In the genomic region with DNA sequence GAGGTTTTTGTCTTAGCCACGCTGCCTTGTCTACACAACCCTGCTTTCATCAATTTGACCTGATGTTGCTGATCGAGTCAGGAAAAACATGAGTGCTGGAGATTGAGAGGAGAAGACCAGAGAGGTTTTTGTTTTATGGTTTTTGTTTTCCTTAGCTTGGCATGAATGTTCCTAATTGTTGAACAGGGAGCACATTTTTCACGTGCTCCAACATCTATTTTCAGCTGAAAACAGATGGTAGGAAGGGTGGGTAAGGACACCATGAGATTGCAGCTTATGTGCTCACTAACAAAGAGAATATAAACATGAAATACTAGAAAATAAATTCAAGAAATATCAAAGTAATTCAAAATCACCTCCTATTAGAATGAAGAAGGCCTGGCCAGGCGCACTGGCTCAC, we compare ENCODE assay signal across 25 cellular contexts.
"Had no signal": no experiment of that assay in that cellular context is flagged by ENCODE, and none has a peak within 500 bp of the region (broad histone marks: within the 10 kb centered on the region; RNA-seq: fewer than 3 reads in every experiment).

No MANE protein-coding gene starts in this region.

- H3K36me3 ChIP-seq: pancreas, prostate gland, sigmoid colon, uterus had no signal

- H3K27me3 Mint-ChIP-seq: natural killer cell treated with Interleukin-12 subunit alpha and Interleukin-12 subunit beta and Interleukin-15 and Interleukin-18, amount 100 ng/mL, for 72 hours; stimulated activated memory B cell treated with anti-CD40 and anti-IgM and Interleukin-4, amounts not matched to agents 10 μg/mL and 1 μg/mL and 100 μg/mL, for 72 hours; stimulated activated naive CD8-positive, alpha-beta T cell treated with anti-CD3 and anti-CD28 coated beads, Interleukin-15, amount 100 ng/mL, for 72 hours; type B pancreatic cell had no signal

- H3K4me3 ChIP-seq: hepatocyte, left ventricle myocardium inferior, lung, pancreas, prostate gland, sigmoid colon, smooth muscle cell, tibial nerve, uterus had no signal

- H2AFZ ChIP-seq: hepatocyte had no signal

- H3K4me3 Mint-ChIP-seq: mesothelial cell of epicardium; naive thymus-derived CD4-positive, alpha-beta T cell; natural killer cell treated with Interleukin-12 subunit alpha and Interleukin-12 subunit beta and Interleukin-15 and Interleukin-18, amount 100 ng/mL, for 72 hours; stimulated activated memory B cell treated with anti-CD40 and anti-IgM and Interleukin-4, amounts not matched to agents 10 μg/mL and 1 μg/mL and 100 μg/mL, for 72 hours; stimulated activated naive CD8-positive, alpha-beta T cell treated with anti-CD3 and anti-CD28 coated beads, Interleukin-15, amount 100 ng/mL, for 72 hours; type B pancreatic cell had no signal

- H3K27ac ChIP-seq: hepatocyte, left ventricle myocardium inferior, pancreas, prostate gland, sigmoid colon, tibial nerve, uterus had no signal

- H3K27me3 ChIP-seq: hepatocyte, sigmoid colon, tibial nerve, uterus had no signal

- H3K4me1 ChIP-seq: left ventricle myocardium inferior, pancreas, prostate gland, uterus had no signal

- DNase-seq: islet precursor cell; left ventricle myocardium inferior; naive thymus-derived CD4-positive, alpha-beta T cell; pancreas; posterior cingulate gyrus; retina; right cardiac atrium; sigmoid colon; stimulated activated CD4-positive, alpha-beta T cell treated with anti-CD3 and anti-CD28 coated beads, Interleukin-1b, Interleukin-23, amount 100 ng/mL, for 48 hours; stimulated activated CD4-positive, alpha-beta T cell treated with anti-CD3 and anti-CD28 coated beads, Interleukin-2, amount 100 ng/mL, for 48 hours; stimulated activated CD4-positive, alpha-beta T cell treated with anti-CD3 and anti-CD28 coated beads, Interleukin-4, amount 100 ng/mL, for 4 hours; stimulated activated CD8-positive, alpha-beta memory T cell treated with anti-CD3 and anti-CD28 coated beads, Interleukin-4, amount 100 ng/mL, for 48 hours; stimulated activated naive CD4-positive, alpha-beta T cell treated with Interleukin-2 at 50 U/mL for 16 hours; stimulated activated naive CD8-positive, alpha-beta T cell treated with anti-CD3 and anti-CD28 coated beads, Interleukin-15, amount 100 ng/mL, for 72 hours; substantia nigra; uterus had no signal

- H3K79me2 ChIP-seq: hepatocyte had no signal

- ATAC-seq: naive thymus-derived CD4-positive, alpha-beta T cell; pancreas; right cardiac atrium had no signal

- H3K36me3 Mint-ChIP-seq: naive thymus-derived CD4-positive, alpha-beta T cell; natural killer cell treated with Interleukin-12 subunit alpha and Interleukin-12 subunit beta and Interleukin-15 and Interleukin-18, amount 100 ng/mL, for 72 hours; stimulated activated memory B cell treated with anti-CD40 and anti-IgM and Interleukin-4, amounts not matched to agents 10 μg/mL and 1 μg/mL and 100 μg/mL, for 72 hours; type B pancreatic cell had no signal

- FAIRE-seq: pancreas had no signal

- H3K4me1 Mint-ChIP-seq: stimulated activated memory B cell treated with anti-CD40 and anti-IgM and Interleukin-4, amounts not matched to agents 10 μg/mL and 1 μg/mL and 100 μg/mL, for 72 hours; stimulated activated naive CD8-positive, alpha-beta T cell treated with anti-CD3 and anti-CD28 coated beads, Interleukin-15, amount 100 ng/mL, for 72 hours had no signal

- H3K9me3 Mint-ChIP-seq: natural killer cell treated with Interleukin-12 subunit alpha and Interleukin-12 subunit beta and Interleukin-15 and Interleukin-18, amount 100 ng/mL, for 72 hours; stimulated activated naive CD8-positive, alpha-beta T cell treated with anti-CD3 and anti-CD28 coated beads, Interleukin-15, amount 100 ng/mL, for 72 hours had no signal

- H3K9me3 ChIP-seq: pancreas, prostate gland, uterus had no signal

- H3K4me2 ChIP-seq: hepatocyte, smooth muscle cell had no signal

- H3K27ac Mint-ChIP-seq: mesothelial cell of epicardium; naive thymus-derived CD4-positive, alpha-beta T cell; natural killer cell treated with Interleukin-12 subunit alpha and Interleukin-12 subunit beta and Interleukin-15 and Interleukin-18, amount 100 ng/mL, for 72 hours; stimulated activated memory B cell treated with anti-CD40 and anti-IgM and Interleukin-4, amounts not matched to agents 10 μg/mL and 1 μg/mL and 100 μg/mL, for 72 hours; type B pancreatic cell had no signal
